8 cellular contexts compared by ENCODE assay signal in the genomic region with DNA sequence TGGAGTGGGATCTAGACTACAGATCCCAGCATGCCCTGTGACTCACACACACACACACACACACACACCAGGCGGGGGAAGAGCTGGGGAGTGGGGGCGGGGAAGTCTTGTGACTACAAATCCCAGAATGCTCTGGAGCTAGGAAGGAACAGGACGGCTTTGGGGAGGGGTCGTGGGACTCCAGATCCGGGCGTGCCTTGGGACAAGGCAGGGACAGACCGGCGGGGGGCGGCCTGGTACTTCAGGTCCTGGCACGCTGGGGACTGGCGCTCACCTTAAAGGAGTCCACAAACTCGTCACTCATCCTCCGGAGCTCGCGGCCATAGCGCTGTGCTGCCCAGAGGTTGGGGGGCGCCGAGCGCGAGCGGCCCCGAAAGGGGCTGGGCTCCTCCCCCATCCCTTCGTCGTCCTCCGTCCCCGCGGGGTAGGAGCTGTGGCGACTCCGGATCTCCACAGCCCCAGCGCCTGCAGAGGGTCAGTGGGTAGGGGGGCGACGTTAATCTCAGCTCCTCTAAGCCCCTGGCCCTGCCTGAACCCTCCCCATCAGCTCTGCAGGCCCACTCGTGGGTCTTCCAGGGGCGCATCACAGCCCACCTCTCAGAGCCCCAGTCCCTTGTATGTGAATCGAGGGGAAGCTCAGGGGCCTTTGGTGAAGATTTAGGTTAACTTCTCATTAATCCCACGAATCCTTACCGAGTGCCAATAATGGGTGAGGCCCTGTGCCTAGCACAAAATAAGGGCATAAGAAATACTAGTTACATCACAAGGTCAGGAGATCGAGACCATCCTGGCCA. TPM values are rescaled to one million over a fixed set of nuclear protein-coding genes. Genes with fewer than 3 reads are reported as not detected.
DNase-seq lines count a peak whose midpoint lies in the region; ATAC-seq, FAIRE-seq and TF ChIP-seq lines count a peak whose summit lies in the region.

No MANE protein-coding gene starts in this region.

- H3K9ac ChIP-seq in OCI-LY3 (ENCODE audit: low read length) (peak overlapping the region; percentile 95), endothelial cell of umbilical vein (replicated peaks; ENCODE audit: extremely low read depth, insufficient read depth, low read length) (peak overlapping the region; percentile 73)

- DNase-seq in Caki2 (ENCODE audit: low read depth) (peak; percentile 76), HUDEP-2 (lab: John Stamatoyannopoulos, UW; ENCODE audit: unreplicated experiment in 76 of 76) (peak in 68 of 76 experiments; percentile 21 to 87 (median 75)), activated T-cell treated with anti-CD3 and anti-CD28 coated beads for 1 hour (ENCODE audit: low read depth) (peak; percentile 73), endothelial cell of umbilical vein (ENCODE audit: low read depth, low spot score) (peak; percentile 97), midbrain (lab: John Stamatoyannopoulos, UW) (peak; percentile 94)
- DNase-seq in stimulated activated CD8-positive, alpha-beta memory T cell treated with anti-CD3 and anti-CD28 coated beads, Interleukin-15, amount 100 ng/mL, for 24 hours (ENCODE audit: low read depth), result peak; percentile 45

- H3K79me2 ChIP-seq in OCI-LY3 (ENCODE audit: low read length), result peaks cover 17% of the 10 kb centered on the region
- no peaks in the 10 kb centered on the region for H3K79me2 ChIP-seq in endothelial cell of umbilical vein (ENCODE audit: control insufficient read depth, insufficient read depth, low read length)

- no peak for ATAC-seq in HG02588 (IDR thresholded peaks at IDR 0.05; ENCODE audit: unreplicated experiment)

- H3K9me3 ChIP-seq in OCI-LY3 (ENCODE audit: insufficient read depth, low read length) (no peaks in the 10 kb centered on the region), endothelial cell of umbilical vein (replicated peaks; ENCODE audit: control insufficient read depth, insufficient read depth, low read length) (no peaks in the 10 kb centered on the region)

- BruUV-seq in endothelial cell of umbilical vein (replicated peaks; lab: Mats Ljungman, UMichigan), result TSS peak; percentile 32

- CTCF ChIA-PET in endothelial cell of umbilical vein (lab: Charles Lee), result interaction anchor here (0.6 to 5.6 kb wide), 14 partner anchors 9 to 1871 kb away, joined by 3 to 76 read pairs (median 6); partner anchors contain the start of genes BAD, CATSPERZ, ESRRA and PLCB3

- peaks cover 32% of the 10 kb centered on the region for H3K4me1 ChIP-seq in OCI-LY3 (ENCODE audit: low read length)
- H3K4me1 ChIP-seq in endothelial cell of umbilical vein (ENCODE audit: control insufficient read depth, extremely low read depth, insufficient read depth, low read length), result peaks cover 31% of the 10 kb centered on the region

- intact Hi-C loops in endothelial cell of umbilical vein (cut with micrococcal nuclease), result loop anchor here (1.0 kb wide), 2 partner anchors 30 to 45 kb away; partner anchors contain the start of genes NUDT22 and TRPT1

- H3K4me3 ChIP-seq in OCI-LY3 (ENCODE audit: low read length) (peak overlapping the region; percentile 88), endothelial cell of umbilical vein (replicated peaks in 1 of 3; ENCODE audit: insufficient read depth in 1 of 3, low read depth in 1 of 3, low read length in 3 of 3) (peak overlapping the region; percentile 52 to 65 (median 64))

- FAIRE-seq in endothelial cell of umbilical vein (lab: Jason Lieb, UNC), result peak; percentile 96

- POLR2A ChIA-PET in endothelial cell of umbilical vein (lab: Charles Lee), result interaction anchor here (0.8 to 1.2 kb wide), 5 partner anchors 10 to 86 kb away, joined by 3 to 10 read pairs (median 3); partner anchors contain the start of genes BAD, FKBP2 and STIP1

- no peaks in the 10 kb centered on the region for H3K27me3 ChIP-seq in OCI-LY3 (ENCODE audit: low read depth, low read length)
- no peaks in the 10 kb centered on the region for H3K27me3 ChIP-seq in endothelial cell of umbilical vein (ENCODE audit: control insufficient read depth in 2 of 2, insufficient read depth in 2 of 2, low read length in 2 of 2)

- H4K20me1 ChIP-seq in OCI-LY3 (ENCODE audit: insufficient read depth, low read length) (no peaks in the 10 kb centered on the region), endothelial cell of umbilical vein (replicated peaks; ENCODE audit: control insufficient read depth, extremely low read depth, insufficient read depth, low read length) (no peaks in the 10 kb centered on the region)

- peak overlapping the region; percentile 94 for H3K4me2 ChIP-seq in OCI-LY3 (ENCODE audit: low read length)
- peak overlapping the region; percentile 70 for H3K4me2 ChIP-seq in endothelial cell of umbilical vein (ENCODE audit: insufficient read depth, low read length)

- no peaks in the 10 kb centered on the region for H3K9me1 ChIP-seq in endothelial cell of umbilical vein (replicated peaks; ENCODE audit: control insufficient read depth, extremely low read depth, insufficient read depth, low read length)

- peaks cover 3% of the 10 kb centered on the region for H3K36me3 ChIP-seq in OCI-LY3 (replicated peaks; ENCODE audit: low read depth, low read length)
- peaks cover 0 to 3% of the 10 kb centered on the region in 2 experiments for H3K36me3 ChIP-seq in endothelial cell of umbilical vein (ENCODE audit: control insufficient read depth in 2 of 2, extremely low read depth in 1 of 2, insufficient read depth in 2 of 2, low read length in 2 of 2)

- H3K27ac ChIP-seq in OCI-LY3 (ENCODE audit: low read length) (peak overlapping the region; percentile 85), endothelial cell of umbilical vein (ENCODE audit: insufficient read depth, low read depth, low read length) (peak overlapping the region; percentile 58)

- H2AFZ ChIP-seq in OCI-LY3 (ENCODE audit: low read depth, low read length), result peak overlapping the region; percentile 13; the same call in 1 of the 2 replicates
- peak overlapping the region; percentile 66 for H2AFZ ChIP-seq in endothelial cell of umbilical vein (ENCODE audit: low read depth, low read length)

- dilution Hi-C loops in endothelial cell of umbilical vein (cut with MboI; ENCODE audit: extremely low pct_ligation_motif_present, low sequenced_read_pairs), result no loop called here

- TF ChIP-seq POLR2A in endothelial cell of umbilical vein (IDR thresholded peaks at IDR 0.05; ENCODE audit: low read depth, low read length), result peak; percentile 72

- peak; percentile 40 for TF ChIP-seq CTCF in OCI-LY3 (IDR thresholded peaks at IDR 0.05; ENCODE audit: low read depth, low read length)
- TF ChIP-seq CTCF in endothelial cell of umbilical vein (IDR thresholded peaks at IDR 0.05; ENCODE audit: extremely low read depth in 1 of 2, insufficient read depth in 1 of 2, low read depth in 1 of 2, low read length in 2 of 2), result peak in 1 of 2 donors; percentile 30

- in situ Hi-C loops in Caki2 (cut with HindIII; ENCODE audit: low pct_unique_long_range_greater_than_20kb, low sequenced_read_pairs), result no loop called here

RNA-seq across cellular contexts. Expression of gene BAD, which starts 12.9 kb away (rescaled TPM):
- total RNA-seq in Caki2 (2014; rRNA removed; shearing (Covaris generic); ENCODE audit: low replicate concordance), result 122 and 141 TPM in 2 replicates
- 61.6 and 65.3 TPM in 2 replicates for total RNA-seq in endothelial cell of umbilical vein
- 88.0 and 100 TPM in 2 replicates for polyA plus RNA-seq in endothelial cell of umbilical vein
- 60.3 and 86.4 TPM in 2 replicates for polyA plus RNA-seq in endothelial cell of umbilical vein (2011; cell fraction: cytosol; rRNA removed)
- polyA plus RNA-seq in endothelial cell of umbilical vein (2011; cell fraction: nucleus; rRNA removed), result 21.1 and 25.9 TPM in 2 replicates
- 45.1 and 63.2 TPM in 2 replicates for polyA plus RNA-seq in endothelial cell of umbilical vein (2012)
- polyA minus RNA-seq in endothelial cell of umbilical vein, result 12.9 and 14.2 TPM in 2 replicates
- 4.3 TPM for polyA minus RNA-seq in endothelial cell of umbilical vein (2011; cell fraction: cytosol; rRNA and poly(A)+ RNA removed)
- 2.9 and 9.7 TPM in 2 replicates for polyA minus RNA-seq in endothelial cell of umbilical vein (2011; cell fraction: nucleus; rRNA and poly(A)+ RNA removed)

RNA-seq across cellular contexts. Expression of gene GPR137, which starts 14.1 kb away (rescaled TPM):
- total RNA-seq in Caki2 (2014; rRNA removed; shearing (Covaris generic); ENCODE audit: low replicate concordance), result 9.6 and 31.9 TPM in 2 replicates
- total RNA-seq in endothelial cell of umbilical vein, result 42.5 and 46.0 TPM in 2 replicates
- polyA plus RNA-seq in endothelial cell of umbilical vein, result 40.9 and 56.8 TPM in 2 replicates
- polyA plus RNA-seq in endothelial cell of umbilical vein (2011; cell fraction: cytosol; rRNA removed), result 20.5 and 26.1 TPM in 2 replicates
- polyA plus RNA-seq in endothelial cell of umbilical vein (2011; cell fraction: nucleus; rRNA removed), result 43.2 and 49.1 TPM in 2 replicates
- polyA plus RNA-seq in endothelial cell of umbilical vein (2012), result 33.6 and 41.2 TPM in 2 replicates
- polyA minus RNA-seq in endothelial cell of umbilical vein, result 19.0 and 20.2 TPM in 2 replicates
- 29.9 TPM for polyA minus RNA-seq in endothelial cell of umbilical vein (2011; cell fraction: cytosol; rRNA and poly(A)+ RNA removed)
- 12.8 and 13.2 TPM in 2 replicates for polyA minus RNA-seq in endothelial cell of umbilical vein (2011; cell fraction: nucleus; rRNA and poly(A)+ RNA removed)

RNA-seq across cellular contexts. Expression of gene KCNK4, which starts 19.6 kb away (rescaled TPM):
- total RNA-seq in Caki2 (2014; rRNA removed; shearing (Covaris generic); ENCODE audit: low replicate concordance), result not detected in 2 replicates
- total RNA-seq in endothelial cell of umbilical vein, result 0.44 TPM in 1 of 2 replicates, not detected in the other
- 0.06 and 0.19 TPM in 2 replicates for polyA plus RNA-seq in endothelial cell of umbilical vein
- not detected in 2 replicates for polyA plus RNA-seq in endothelial cell of umbilical vein (2011; cell fraction: cytosol; rRNA removed)
- 0.17 and 0.24 TPM in 2 replicates for polyA plus RNA-seq in endothelial cell of umbilical vein (2011; cell fraction: nucleus; rRNA removed)
- polyA plus RNA-seq in endothelial cell of umbilical vein (2012), result not detected in 2 replicates
- 0.15 TPM in 1 of 2 replicates, not detected in the other for polyA minus RNA-seq in endothelial cell of umbilical vein
- polyA minus RNA-seq in endothelial cell of umbilical vein (2011; cell fraction: cytosol; rRNA and poly(A)+ RNA removed), result not detected
- not detected in 2 replicates for polyA minus RNA-seq in endothelial cell of umbilical vein (2011; cell fraction: nucleus; rRNA and poly(A)+ RNA removed)

RNA-seq across cellular contexts. Expression of gene PLCB3, which starts 20.2 kb away (rescaled TPM):
- total RNA-seq in Caki2 (2014; rRNA removed; shearing (Covaris generic); ENCODE audit: low replicate concordance), result 16.5 and 18.6 TPM in 2 replicates
- total RNA-seq in endothelial cell of umbilical vein, result 60.4 and 61.1 TPM in 2 replicates
- polyA plus RNA-seq in endothelial cell of umbilical vein, result 32.3 and 33.3 TPM in 2 replicates
- polyA plus RNA-seq in endothelial cell of umbilical vein (2011; cell fraction: cytosol; rRNA removed), result 28.0 and 30.0 TPM in 2 replicates
- 82.7 and 91.6 TPM in 2 replicates for polyA plus RNA-seq in endothelial cell of umbilical vein (2011; cell fraction: nucleus; rRNA removed)
- 35.6 and 50.8 TPM in 2 replicates for polyA plus RNA-seq in endothelial cell of umbilical vein (2012)
- 28.2 and 34.7 TPM in 2 replicates for polyA minus RNA-seq in endothelial cell of umbilical vein
- 36.9 TPM for polyA minus RNA-seq in endothelial cell of umbilical vein (2011; cell fraction: cytosol; rRNA and poly(A)+ RNA removed)
- 22.8 and 37.1 TPM in 2 replicates for polyA minus RNA-seq in endothelial cell of umbilical vein (2011; cell fraction: nucleus; rRNA and poly(A)+ RNA removed)

RNA-seq across cellular contexts. Expression of gene PPP1R14B, which starts 24.8 kb away (rescaled TPM):
- total RNA-seq in Caki2 (2014; rRNA removed; shearing (Covaris generic); ENCODE audit: low replicate concordance), result 413 and 431 TPM in 2 replicates
- 431 TPM in 2 replicates for total RNA-seq in endothelial cell of umbilical vein
- 308 and 320 TPM in 2 replicates for polyA plus RNA-seq in endothelial cell of umbilical vein
- polyA plus RNA-seq in endothelial cell of umbilical vein (2011; cell fraction: cytosol; rRNA removed), result 343 and 404 TPM in 2 replicates
- polyA plus RNA-seq in endothelial cell of umbilical vein (2011; cell fraction: nucleus; rRNA removed), result 151 and 155 TPM in 2 replicates
- polyA plus RNA-seq in endothelial cell of umbilical vein (2012), result 414 and 432 TPM in 2 replicates
- polyA minus RNA-seq in endothelial cell of umbilical vein, result 107 and 116 TPM in 2 replicates
- polyA minus RNA-seq in endothelial cell of umbilical vein (2011; cell fraction: cytosol; rRNA and poly(A)+ RNA removed), result 105 TPM
- 17.3 and 29.0 TPM in 2 replicates for polyA minus RNA-seq in endothelial cell of umbilical vein (2011; cell fraction: nucleus; rRNA and poly(A)+ RNA removed)

Comparison
In these comparisons a context has a peak if more than half of its experiments do, and no peak if none do; other contexts are left out.
1. DNase-seq: peak in every context shown above with its lines; median percentile 97 in endothelial cell of umbilical vein; 94 in midbrain; 76 in Caki2; 75 in HUDEP-2; 73 in activated T-cell treated with anti-CD3 and anti-CD28 coated beads for 1 hour; 45 in stimulated activated CD8-positive, alpha-beta memory T cell treated with anti-CD3 and anti-CD28 coated beads, Interleukin-15, amount 100 ng/mL, for 24 hours.